Comparison of ENCODE assay signal across 20 cellular contexts in the genomic region with DNA sequence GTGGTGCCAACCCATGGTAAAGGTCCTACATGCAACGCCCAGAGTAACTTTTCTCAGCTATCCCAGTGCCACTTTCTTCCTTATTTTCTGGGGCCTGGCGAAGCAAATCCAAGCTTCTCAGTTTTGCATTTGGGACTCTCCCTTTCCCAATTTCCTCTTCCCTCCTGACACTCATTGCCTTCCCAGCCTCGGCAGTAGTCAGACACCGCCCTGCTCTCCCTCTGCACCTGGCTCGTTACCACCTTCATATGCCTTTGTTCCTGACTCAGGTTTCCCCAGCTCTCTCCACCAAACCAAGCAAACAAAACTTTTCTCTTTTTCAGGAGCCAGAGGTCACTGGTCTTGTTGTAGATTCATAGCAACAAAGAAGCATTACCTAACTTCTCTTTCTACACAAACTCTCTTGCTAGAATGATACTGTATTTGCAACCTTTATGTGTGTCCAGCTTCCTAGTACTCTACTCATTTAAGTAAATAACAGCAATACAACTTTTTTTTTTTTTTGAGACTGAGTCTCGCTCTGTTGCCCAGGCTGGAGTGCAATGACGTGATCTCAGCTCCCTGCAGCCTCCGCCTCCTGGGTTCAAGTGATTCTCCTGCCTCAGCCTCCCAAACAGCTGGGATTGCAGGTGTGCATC. TPM values are rescaled to one million over a fixed set of nuclear protein-coding genes. Genes with fewer than 3 reads are reported as not detected.
DNase-seq lines count a peak whose midpoint lies in the region; ATAC-seq and TF ChIP-seq lines count a peak whose summit lies in the region.
"Had no signal": no experiment of that assay in that cellular context is flagged by ENCODE, and none has a peak within 500 bp of the region (broad histone marks: within the 10 kb centered on the region; RNA-seq: fewer than 3 reads in every experiment).

No MANE protein-coding gene starts in this region.

- H3K27ac Mint-ChIP-seq in activated CD4-positive, alpha-beta T cell treated with anti-CD3 and anti-CD28 coated beads for 36 hours: peak overlapping the region; percentile 92
- peak overlapping the region in 7 of 8 donors; percentile 9 to 96 (median 76) for H3K27ac Mint-ChIP-seq in CD8-positive, alpha-beta memory T cell
- H3K27ac Mint-ChIP-seq in activated naive CD8-positive, alpha-beta T cell: peak overlapping the region; percentile 97
- peak overlapping the region; percentile 84 to 100 (median 92) for H3K27ac Mint-ChIP-seq in naive thymus-derived CD4-positive, alpha-beta T cell
- H3K27ac Mint-ChIP-seq in CD14-positive monocyte (peak overlapping the region in 2 of 7 donors; percentile 44 to 66), mesothelial cell of epicardium (no peak overlapping the region)

- ATAC-seq in activated CD4-positive, alpha-beta T cell treated with anti-CD3 and anti-CD28 coated beads for 36 hours: no peak
- no peak for ATAC-seq in naive thymus-derived CD4-positive, alpha-beta T cell
- no peak for ATAC-seq in GM21360 (IDR thresholded peaks at IDR 0.05; ENCODE audit: unreplicated experiment)
- ATAC-seq: heart left ventricle had no signal

- DNase-seq in activated CD4-positive, alpha-beta T cell treated with anti-CD3 and anti-CD28 coated beads for 36 hours: no peak
- no peak for DNase-seq in activated CD4-positive, alpha-beta T cell treated with anti-CD3 and anti-CD28 coated beads, Interleukin-2, amount 50 U/mL, for 48 hours
- DNase-seq in CD8-positive, alpha-beta memory T cell: no peak
- DNase-seq in naive thymus-derived CD4-positive, alpha-beta T cell: no peak
- DNase-seq in CD14-positive monocyte (ENCODE audit: low spot score) (no peak), mesothelial cell of epicardium (ENCODE audit: low spot score in 2 of 2, unreplicated experiment in 2 of 2) (no peak)
- DNase-seq: ACHN; COR-L47; heart left ventricle; NCI-H1092 treated with DMSO at 0.1 percent for 48 hours; NCI-H2171 treated with DMSO at 0.1 percent for 48 hours; NK-92 treated with Interleukin-12 subunit alpha and Interleukin-12 subunit beta, amount 100 ng/mL, for 24 hours; uterus; WERI-Rb-1 had no signal

- H3K27me3 ChIP-seq in CD8-positive, alpha-beta memory T cell (ENCODE audit: insufficient read depth, low read length, poor library complexity, severe bottlenecking): no peaks in the 10 kb centered on the region
- no peaks in the 10 kb centered on the region for H3K27me3 ChIP-seq in naive thymus-derived CD4-positive, alpha-beta T cell (ENCODE audit: control insufficient read depth in 2 of 2, insufficient read depth in 2 of 2, low read length in 2 of 2)
- H3K27me3 ChIP-seq: heart left ventricle, uterus had no signal

- no peaks in the 10 kb centered on the region for H3K27me3 Mint-ChIP-seq in activated CD4-positive, alpha-beta T cell treated with anti-CD3 and anti-CD28 coated beads for 36 hours
- no peaks in the 10 kb centered on the region for H3K27me3 Mint-ChIP-seq in CD8-positive, alpha-beta memory T cell
- no peaks in the 10 kb centered on the region for H3K27me3 Mint-ChIP-seq in activated naive CD8-positive, alpha-beta T cell
- H3K27me3 Mint-ChIP-seq in naive thymus-derived CD4-positive, alpha-beta T cell: no peaks in the 10 kb centered on the region
- H3K27me3 Mint-ChIP-seq in CD14-positive monocyte (ENCODE audit: low read depth in 3 of 3): peaks cover 0 to 1% (median 0%) of the 10 kb centered on the region in 3 donors
- no peaks in the 10 kb centered on the region for H3K27me3 Mint-ChIP-seq in mesothelial cell of epicardium (ENCODE audit: low read depth)

- no peak for TF ChIP-seq CTCF in CD14-positive monocyte (IDR thresholded peaks at IDR 0.05)
- no peak for TF ChIP-seq CTCF in mesothelial cell of epicardium (IDR thresholded peaks at IDR 0.05; ENCODE audit: unreplicated experiment)

- no peak overlapping the region for H3K4me3 ChIP-seq in CD8-positive, alpha-beta memory T cell (ENCODE audit: low read length)
- H3K4me3 ChIP-seq in naive thymus-derived CD4-positive, alpha-beta T cell (ENCODE audit: low read length): no peak overlapping the region
- H3K4me3 ChIP-seq: HAP-1, heart left ventricle, lung, uterus had no signal

- POLR2A ChIA-PET in activated CD4-positive, alpha-beta T cell treated with anti-CD3 and anti-CD28 coated beads for 36 hours (lab: Charles Lee): interaction anchor here (0.7 to 0.8 kb wide), 2 partner anchors 10 to 11 kb away, joined by 6 to 11 read pairs; no protein-coding TSS in a partner anchor
- POLR2A ChIA-PET in CD8-positive, alpha-beta memory T cell (lab: Charles Lee): interaction anchor here (1.6 kb wide), 1 partner anchor 9 kb away, joined by 13 read pairs; the partner anchor contains the start of gene ZC3H12D
- POLR2A ChIA-PET in naive thymus-derived CD4-positive, alpha-beta T cell (lab: Charles Lee): interaction anchor here (0.6 to 3.8 kb wide), 7 partner anchors 11 to 346 kb away, joined by 3 to 32 read pairs (median 6); no protein-coding TSS in a partner anchor

- CTCF ChIA-PET in activated CD4-positive, alpha-beta T cell treated with anti-CD3 and anti-CD28 coated beads for 36 hours (lab: Charles Lee): interaction anchor here (1.1 to 1.7 kb wide), 3 partner anchors 9 to 17 kb away, joined by 4 to 5 read pairs (median 5); no protein-coding TSS in a partner anchor
- CTCF ChIA-PET in CD8-positive, alpha-beta memory T cell (lab: Charles Lee): interaction anchor here (4.5 kb wide), 1 partner anchor 9 kb away, joined by 44 read pairs; the partner anchor contains the start of gene ZC3H12D
- CTCF ChIA-PET in naive thymus-derived CD4-positive, alpha-beta T cell (lab: Charles Lee): interaction anchor here (1.4 to 5.8 kb wide), 4 partner anchors 9 to 62 kb away, joined by 3 to 43 read pairs (median 6); partner anchors contain the start of gene ZC3H12D

- intact Hi-C loops in activated CD4-positive, alpha-beta T cell treated with anti-CD3 and anti-CD28 coated beads for 36 hours (cut with DNase I, micrococcal nuclease): loop anchor here (1.0 to 10.0 kb wide), 5 partner anchors 9 to 729 kb away; partner anchors contain the start of gene ZC3H12D (in 1 of the 2)
- intact Hi-C loops in naive thymus-derived CD4-positive, alpha-beta T cell (cut with micrococcal nuclease): no loop called here
- intact Hi-C loops in CD14-positive monocyte (cut with micrococcal nuclease): no loop called here

- H3K4me1 ChIP-seq in CD8-positive, alpha-beta memory T cell (ENCODE audit: insufficient read depth, low read length): peaks cover 42% of the 10 kb centered on the region
- peaks cover 16 to 48% of the 10 kb centered on the region in 2 donors for H3K4me1 ChIP-seq in naive thymus-derived CD4-positive, alpha-beta T cell (ENCODE audit: control insufficient read depth in 2 of 2, insufficient read depth in 2 of 2, low read length in 2 of 2)
- H3K4me1 ChIP-seq: HAP-1, uterus had no signal

- H3K9me3 Mint-ChIP-seq in activated CD4-positive, alpha-beta T cell treated with anti-CD3 and anti-CD28 coated beads for 36 hours (ENCODE audit: low read depth): no peaks in the 10 kb centered on the region
- no peaks in the 10 kb centered on the region for H3K9me3 Mint-ChIP-seq in CD8-positive, alpha-beta memory T cell
- H3K9me3 Mint-ChIP-seq in activated naive CD8-positive, alpha-beta T cell (ENCODE audit: low read depth): no peaks in the 10 kb centered on the region
- peaks cover 0 to 1% (median 0%) of the 10 kb centered on the region in 11 donors for H3K9me3 Mint-ChIP-seq in naive thymus-derived CD4-positive, alpha-beta T cell
- H3K9me3 Mint-ChIP-seq in CD14-positive monocyte: no peaks in the 10 kb centered on the region
- no peaks in the 10 kb centered on the region for H3K9me3 Mint-ChIP-seq in mesothelial cell of epicardium

- H3K4me1 Mint-ChIP-seq in activated CD4-positive, alpha-beta T cell treated with anti-CD3 and anti-CD28 coated beads for 36 hours: peaks cover 88% of the 10 kb centered on the region
- H3K4me1 Mint-ChIP-seq in CD8-positive, alpha-beta memory T cell: peaks cover 21 to 54% (median 54%) of the 10 kb centered on the region in 3 donors
- H3K4me1 Mint-ChIP-seq in activated naive CD8-positive, alpha-beta T cell (ENCODE audit: low read depth): peaks cover 82% of the 10 kb centered on the region
- peaks cover 30 to 89% (median 58%) of the 10 kb centered on the region in 7 donors for H3K4me1 Mint-ChIP-seq in naive thymus-derived CD4-positive, alpha-beta T cell
- H3K4me1 Mint-ChIP-seq in CD14-positive monocyte (peaks cover 14% of the 10 kb centered on the region), mesothelial cell of epicardium (no peaks in the 10 kb centered on the region)

- H3K36me3 Mint-ChIP-seq in activated CD4-positive, alpha-beta T cell treated with anti-CD3 and anti-CD28 coated beads for 36 hours (ENCODE audit: low read depth): peaks cover 12% of the 10 kb centered on the region
- H3K36me3 Mint-ChIP-seq in CD8-positive, alpha-beta memory T cell: peaks cover 0 to 3% (median 2%) of the 10 kb centered on the region in 3 donors
- H3K36me3 Mint-ChIP-seq in activated naive CD8-positive, alpha-beta T cell: no peaks in the 10 kb centered on the region
- peaks cover 0 to 9% (median 7%) of the 10 kb centered on the region in 5 donors for H3K36me3 Mint-ChIP-seq in naive thymus-derived CD4-positive, alpha-beta T cell
- peaks cover 2 to 8% of the 10 kb centered on the region in 2 donors for H3K36me3 Mint-ChIP-seq in CD14-positive monocyte
- H3K36me3 Mint-ChIP-seq in mesothelial cell of epicardium: no peaks in the 10 kb centered on the region

- no peak overlapping the region for H3K4me3 Mint-ChIP-seq in activated CD4-positive, alpha-beta T cell treated with anti-CD3 and anti-CD28 coated beads for 36 hours
- peak overlapping the region in 2 of 7 donors; percentile 8 to 59 for H3K4me3 Mint-ChIP-seq in CD8-positive, alpha-beta memory T cell
- H3K4me3 Mint-ChIP-seq in activated naive CD8-positive, alpha-beta T cell: peak overlapping the region; percentile 0
- peak overlapping the region in 5 of 10 donors; percentile 1 to 75 (median 48) for H3K4me3 Mint-ChIP-seq in naive thymus-derived CD4-positive, alpha-beta T cell
- H3K4me3 Mint-ChIP-seq in CD14-positive monocyte: no peak overlapping the region
- H3K4me3 Mint-ChIP-seq in mesothelial cell of epicardium: no peak overlapping the region

- H3K36me3 ChIP-seq in CD8-positive, alpha-beta memory T cell (ENCODE audit: insufficient read depth, low read length): no peaks in the 10 kb centered on the region
- no peaks in the 10 kb centered on the region for H3K36me3 ChIP-seq in naive thymus-derived CD4-positive, alpha-beta T cell (ENCODE audit: control insufficient read depth in 2 of 3, insufficient read depth in 3 of 3, low read length in 3 of 3)
- H3K36me3 ChIP-seq: HAP-1, heart left ventricle, uterus, WERI-Rb-1 had no signal

- no peak overlapping the region for H3K27ac ChIP-seq in CD8-positive, alpha-beta memory T cell (ENCODE audit: low read depth, low read length)
- peak overlapping the region; percentile 94 for H3K27ac ChIP-seq in naive thymus-derived CD4-positive, alpha-beta T cell (ENCODE audit: low read depth, low read length)
- H3K27ac ChIP-seq: heart left ventricle, KMS-11, RWPE1, uterus, WERI-Rb-1 had no signal

- H3K9me3 ChIP-seq in CD8-positive, alpha-beta memory T cell (ENCODE audit: low read length): no peaks in the 10 kb centered on the region
- H3K9me3 ChIP-seq in naive thymus-derived CD4-positive, alpha-beta T cell (ENCODE audit: control insufficient read depth in 2 of 3, low read length in 3 of 3): no peaks in the 10 kb centered on the region
- H3K9me3 ChIP-seq: HAP-1, heart left ventricle, uterus had no signal

RNA-seq across cellular contexts. Expression of gene ZC3H12D, which starts 9.0 kb away (rescaled TPM):
- 10 to 100 TPM; 72.2 to 89.9 TPM for total RNA-seq in activated CD4-positive, alpha-beta T cell treated with anti-CD3 and anti-CD28 coated beads for 36 hours
- total RNA-seq in CD8-positive, alpha-beta memory T cell: 10 to 100 TPM; 83.5 to 84.5 TPM
- polyA plus RNA-seq in CD8-positive, alpha-beta memory T cell: 2.5 TPM
- total RNA-seq in naive thymus-derived CD4-positive, alpha-beta T cell: 10 to 100 TPM; 30.1 to 85.6 (median 74.1) TPM
- polyA plus RNA-seq in naive thymus-derived CD4-positive, alpha-beta T cell: 1 to 10 TPM; 1.8 to 2.3 TPM
- polyA plus RNA-seq in CD14-positive monocyte: 1 to 10 TPM in 1 of 2 donors, under 1 TPM in 1; 0.96 to 1.2 TPM
- total RNA-seq in mesothelial cell of epicardium: 0.44 to 0.72 TPM (median 0.47 TPM) in 3 replicates

RNA-seq across cellular contexts. Expression of gene PPIL4, which starts 52.0 kb away (rescaled TPM):
- total RNA-seq in activated CD4-positive, alpha-beta T cell treated with anti-CD3 and anti-CD28 coated beads for 36 hours: 10 to 100 TPM; 22.6 to 26.8 TPM
- 10 to 100 TPM; 29.7 to 31.9 TPM for total RNA-seq in CD8-positive, alpha-beta memory T cell
- 10.7 TPM for polyA plus RNA-seq in CD8-positive, alpha-beta memory T cell
- total RNA-seq in naive thymus-derived CD4-positive, alpha-beta T cell: 10 to 100 TPM; 21.0 to 42.9 (median 35.7) TPM
- polyA plus RNA-seq in naive thymus-derived CD4-positive, alpha-beta T cell: 10 to 100 TPM; 15.3 to 16.3 TPM
- 1 to 10 TPM; 4.4 to 9.2 TPM for polyA plus RNA-seq in CD14-positive monocyte
- 38.1 to 40.3 TPM (median 39.8 TPM) in 3 replicates for total RNA-seq in mesothelial cell of epicardium

Comparison
In these comparisons a context has a peak if more than half of its experiments do, and no peak if none do; other contexts are left out.
1. RNA of gene ZC3H12D, which starts 9.0 kb away (total RNA-seq): 72.2 to 89.9 TPM in activated CD4-positive, alpha-beta T cell treated with anti-CD3 and anti-CD28 coated beads for 36 hours, 83.5 to 84.5 TPM in CD8-positive, alpha-beta memory T cell and 30.1 to 85.6 TPM in naive thymus-derived CD4-positive, alpha-beta T cell; 0.44 to 0.72 TPM in mesothelial cell of epicardium; every median in the first group is over 10 times any median in the second.
2. intact Hi-C loops: an anchor here in activated CD4-positive, alpha-beta T cell treated with anti-CD3 and anti-CD28 coated beads for 36 hours (1.0 to 10.0 kb wide); none called in naive thymus-derived CD4-positive, alpha-beta T cell and CD14-positive monocyte.